In the genomic region with DNA sequence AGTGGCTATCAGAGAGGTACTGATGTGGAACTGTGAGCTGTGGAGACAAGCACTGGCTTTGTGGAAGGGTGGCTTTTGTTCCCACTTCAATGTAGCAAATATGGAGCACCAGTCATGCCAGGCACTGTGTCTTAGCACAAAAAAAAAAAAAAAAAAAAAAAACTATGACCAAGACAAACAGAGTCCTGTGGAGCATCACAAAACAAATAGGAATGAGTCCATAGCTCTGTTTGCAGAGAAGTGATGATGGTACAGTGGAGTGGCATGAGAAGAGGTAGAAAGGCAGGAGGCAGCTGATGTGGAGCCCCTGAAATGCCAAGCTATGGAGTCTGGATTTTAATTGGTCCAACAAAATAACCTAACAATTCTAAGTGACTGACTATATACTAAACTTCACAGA, we compare ENCODE assay signal across 21 cellular contexts.
DNase-seq lines count a peak whose midpoint lies in the region; ATAC-seq, FAIRE-seq and TF ChIP-seq lines count a peak whose summit lies in the region.
"Had no signal": no experiment of that assay in that cellular context is flagged by ENCODE, and none has a peak within 500 bp of the region (broad histone marks: within the 10 kb centered on the region; RNA-seq: fewer than 3 reads in every experiment).

No MANE protein-coding gene starts in this region.

- POLR2A ChIA-PET in K562 (lab: Yijun Ruan, JAX): interaction anchor here (1.0 to 2.4 kb wide), 2 partner anchors 13 to 25 kb away, joined by 3 to 12 read pairs; no protein-coding TSS in a partner anchor

- no peak overlapping the region for H2AFZ ChIP-seq in K562 (ENCODE audit: low read depth, low read length)

- FAIRE-seq in K562 (lab: Jason Lieb, UNC): no peak
- FAIRE-seq: A549, RCC 7860 had no signal

- no peaks in the 10 kb centered on the region for H3K27me3 ChIP-seq in K562 (ENCODE audit: control insufficient read depth in 2 of 2, insufficient read depth in 2 of 2, low read length in 2 of 2)
- H3K27me3 ChIP-seq: BE2C, MG63 had no signal

- intact Hi-C loops in K562 (cut with micrococcal nuclease): loop anchor here (5.0 kb wide), 4 partner anchors 65 to 515 kb away; a partner anchor contains a TSS

- H3K36me3 Mint-ChIP-seq in activated naive CD4-positive, alpha-beta T cell treated with anti-CD3 and anti-CD28 coated beads, Interleukin-2, amount 50 U/mL, for 72 hours: peaks cover 0 to 20% of the 10 kb centered on the region in 2 donors

- BruUV-seq in K562 (replicated peaks; lab: Mats Ljungman, UMichigan): no TSS peak

- no peak for TF ChIP-seq EP300 in K562 (IDR thresholded peaks at IDR 0.05; ENCODE audit: low read length)

- no peak for TF ChIP-seq RAD21 in K562 (CRISPR knock-in tag; conservative IDR thresholded peaks at IDR 0.05 in 1 of 2, IDR thresholded peaks at IDR 0.05 in 1 of 2)

- peak; percentile 55 for DNase-seq in COLO668 (lab: John Stamatoyannopoulos, UW; ENCODE audit: unreplicated experiment)
- DNase-seq in NCI-H1092 (lab: John Stamatoyannopoulos, UW): peak; percentile 77
- DNase-seq in NCI-H345 treated with DMSO at 0.1 percent for 48 hours (lab: John Stamatoyannopoulos, UW; ENCODE audit: unreplicated experiment): peak; percentile 55
- no peak for DNase-seq in K562 (ENCODE audit: extremely low read depth in 1 of 4, low spot score in 3 of 4)
- DNase-seq in DMS79 (lab: John Stamatoyannopoulos, UW): no peak
- no peak for DNase-seq in EL
- no peak for DNase-seq in activated naive CD4-positive, alpha-beta T cell treated with anti-CD3 and anti-CD28 coated beads, Interleukin-2, amount 50 U/mL, for 72 hours (ENCODE audit: low spot score in 2 of 2)
- DNase-seq: BE2C, COR-L47, DMS 273 treated with DMSO at 0.1 percent for 48 hours, GF-D8, Kasumi-1, MG63, NCI-H1436, NCI-H2081, NCI-H82, T-helper 2 cell had no signal

- no peaks in the 10 kb centered on the region for H3K9me3 ChIP-seq in K562 (replicated peaks; ENCODE audit: control insufficient read depth, insufficient read depth, low read depth, low read length)
- H3K9me3 ChIP-seq: A549, BE2C, MG63 had no signal

- peaks cover 0 to 4% of the 10 kb centered on the region in 2 donors for H3K9me3 Mint-ChIP-seq in activated naive CD4-positive, alpha-beta T cell treated with anti-CD3 and anti-CD28 coated beads, Interleukin-2, amount 50 U/mL, for 72 hours

- H3K36me3 ChIP-seq in K562 (ENCODE audit: control insufficient read depth, insufficient read depth, low read length): peaks cover 6% of the 10 kb centered on the region; the same call in 1 of the 3 replicates
- H3K36me3 ChIP-seq: BE2C, MG63 had no signal

- CTCF ChIA-PET in K562 (lab: Yijun Ruan, JAX; ENCODE audit: low intra/inter-chr PET ratio): no interaction called here

- peak overlapping the region; percentile 82 for H3K27ac ChIP-seq in K562 (ENCODE audit: extremely low read depth, low read depth, low read length)
- H3K27ac ChIP-seq: A549, SK-N-MC had no signal

- in situ Hi-C loops in K562 (cut with MboI): no loop called here

- no peaks in the 10 kb centered on the region for H4K20me1 ChIP-seq in K562 (replicated peaks; ENCODE audit: control insufficient read depth, insufficient read depth, low read length)

- H3K4me2 ChIP-seq in K562 (ENCODE audit: insufficient read depth, low read length): peak overlapping the region; percentile 76
- H3K4me2 ChIP-seq: A549 had no signal

- peaks cover 3 to 18% of the 10 kb centered on the region in 2 experiments; a peak in 3 of 5 replicates for H3K4me1 ChIP-seq in K562 (replicated peaks in 1 of 2; ENCODE audit: control insufficient read depth in 2 of 2, insufficient read depth in 2 of 2, low read length in 2 of 2)
- H3K4me1 ChIP-seq: A549, BE2C had no signal

- peak; percentile 25 for ATAC-seq in K562
- no peak for ATAC-seq in activated naive CD4-positive, alpha-beta T cell treated with anti-CD3 and anti-CD28 coated beads, Interleukin-2, amount 50 U/mL, for 72 hours
- ATAC-seq: A549, Right ventricle myocardium inferior had no signal

- no peak for TF ChIP-seq POLR2A in K562 (conservative IDR thresholded peaks at IDR 0.05)

- peak overlapping the region; percentile 61 to 82; a peak in 3 of 4 replicates for H3K9ac ChIP-seq in K562 (ENCODE audit: insufficient read depth in 1 of 2, low read depth in 2 of 2, low read length in 2 of 2)

- H3K27ac Mint-ChIP-seq in activated naive CD4-positive, alpha-beta T cell treated with anti-CD3 and anti-CD28 coated beads, Interleukin-2, amount 50 U/mL, for 72 hours: no peak overlapping the region

- no peak for TF ChIP-seq CTCF in K562 (IDR thresholded peaks at IDR 0.05 in 2 of 3, conservative IDR thresholded peaks at IDR 0.05 in 1 of 3; ENCODE audit: insufficient read depth in 2 of 3, low read depth in 1 of 3, low read length in 3 of 3)

- H3K4me3 ChIP-seq in K562: peak overlapping the region; percentile 31
- H3K4me3 ChIP-seq: A549, MG63, SK-N-MC had no signal

- no peaks in the 10 kb centered on the region for H3K9me1 ChIP-seq in K562 (ENCODE audit: control insufficient read depth, insufficient read depth, low read length)

- H3K79me2 ChIP-seq in K562 (ENCODE audit: control insufficient read depth, insufficient read depth, low read length): peaks cover 32% of the 10 kb centered on the region

TF ChIP-seq in K562, 482 proteins besides CTCF, POLR2A, EP300 and RAD21 (continues in another document):
- TF ChIP-seq TAF15 (IDR thresholded peaks at IDR 0.05; ENCODE audit: low read depth, low read length): no peak
- TF ChIP-seq COPS2 (conservative IDR thresholded peaks at IDR 0.05): no peak
- TF ChIP-seq, protein P1, sequence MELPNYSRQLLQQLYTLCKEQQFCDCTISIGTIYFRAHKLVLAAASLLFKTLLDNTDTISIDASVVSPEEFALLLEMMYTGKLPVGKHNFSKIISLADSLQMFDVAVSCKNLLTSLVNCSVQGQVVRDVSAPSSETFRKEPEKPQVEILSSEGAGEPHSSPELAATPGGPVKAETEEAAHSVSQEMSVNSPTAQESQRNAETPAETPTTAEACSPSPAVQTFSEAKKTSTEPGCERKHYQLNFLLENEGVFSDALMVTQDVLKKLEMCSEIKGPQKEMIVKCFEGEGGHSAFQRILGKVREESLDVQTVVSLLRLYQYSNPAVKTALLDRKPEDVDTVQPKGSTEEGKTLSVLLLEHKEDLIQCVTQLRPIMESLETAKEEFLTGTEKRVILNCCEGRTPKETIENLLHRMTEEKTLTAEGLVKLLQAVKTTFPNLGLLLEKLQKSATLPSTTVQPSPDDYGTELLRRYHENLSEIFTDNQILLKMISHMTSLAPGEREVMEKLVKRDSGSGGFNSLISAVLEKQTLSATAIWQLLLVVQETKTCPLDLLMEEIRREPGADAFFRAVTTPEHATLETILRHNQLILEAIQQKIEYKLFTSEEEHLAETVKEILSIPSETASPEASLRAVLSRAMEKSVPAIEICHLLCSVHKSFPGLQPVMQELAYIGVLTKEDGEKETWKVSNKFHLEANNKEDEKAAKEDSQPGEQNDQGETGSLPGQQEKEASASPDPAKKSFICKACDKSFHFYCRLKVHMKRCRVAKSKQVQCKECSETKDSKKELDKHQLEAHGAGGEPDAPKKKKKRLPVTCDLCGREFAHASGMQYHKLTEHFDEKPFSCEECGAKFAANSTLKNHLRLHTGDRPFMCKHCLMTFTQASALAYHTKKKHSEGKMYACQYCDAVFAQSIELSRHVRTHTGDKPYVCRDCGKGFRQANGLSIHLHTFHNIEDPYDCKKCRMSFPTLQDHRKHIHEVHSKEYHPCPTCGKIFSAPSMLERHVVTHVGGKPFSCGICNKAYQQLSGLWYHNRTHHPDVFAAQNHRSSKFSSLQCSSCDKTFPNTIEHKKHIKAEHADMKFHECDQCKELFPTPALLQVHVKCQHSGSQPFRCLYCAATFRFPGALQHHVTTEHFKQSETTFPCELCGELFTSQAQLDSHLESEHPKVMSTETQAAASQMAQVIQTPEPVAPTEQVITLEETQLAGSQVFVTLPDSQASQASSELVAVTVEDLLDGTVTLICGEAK (IDR thresholded peaks at IDR 0.05): no peak
- TF ChIP-seq, protein P1 (CRISPR knock-in tag; IDR thresholded peaks at IDR 0.05): no peak
- no peak for TF ChIP-seq SREBF2 (CRISPR knock-in tag; IDR thresholded peaks at IDR 0.05)

Comparison
In these comparisons a context has a peak if more than half of its experiments do, and no peak if none do; other contexts are left out.
1. DNase-seq: peak in COLO668 (single experiment), NCI-H1092 (single experiment) and NCI-H345 treated with DMSO at 0.1 percent for 48 hours (single experiment); none in K562 (0 of 4), DMS79 (single experiment), EL (single experiment) and activated naive CD4-positive, alpha-beta T cell treated with anti-CD3 and anti-CD28 coated beads, Interleukin-2, amount 50 U/mL, for 72 hours (0 of 2).